ENCODE assay signal across 19 cellular contexts in the genomic region with DNA sequence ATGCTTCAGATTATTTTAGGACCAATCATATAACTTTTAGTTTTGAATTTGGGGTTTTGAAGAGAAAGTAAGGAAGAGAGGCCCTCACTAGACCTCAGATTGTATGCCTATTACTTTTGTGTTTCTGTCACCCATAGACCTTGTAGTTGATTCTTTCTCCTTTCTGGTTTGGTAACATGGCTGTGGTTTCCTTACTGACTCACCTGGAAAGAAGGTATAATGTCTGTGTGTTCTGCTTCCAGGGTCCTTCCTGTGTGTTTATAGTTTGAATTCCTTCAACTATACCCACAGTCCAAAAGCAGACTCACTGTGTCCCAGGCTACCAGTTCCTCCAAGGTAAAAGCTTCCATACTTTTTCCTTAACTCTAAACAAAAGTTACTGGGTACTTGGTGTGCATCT. TPM values are rescaled to one million over a fixed set of nuclear protein-coding genes. Genes with fewer than 3 reads are reported as not detected.
"Had no signal": no experiment of that assay in that cellular context is flagged by ENCODE, and none has a peak within 500 bp of the region (broad histone marks: within the 10 kb centered on the region; RNA-seq: fewer than 3 reads in every experiment).

No MANE protein-coding gene starts in this region.

- FAIRE-seq: kidney, small intestine had no signal

- H3K4me1 ChIP-seq: esophagus muscularis mucosa, right atrium auricular region, tibial artery, vagina had no signal

- DNase-seq: cortex of kidney; dorsolateral prefrontal cortex; effector CD8-positive, alpha-beta T cell; immature natural killer cell; kidney; left colon; left ventricle myocardium superior; naive thymus-derived CD4-positive, alpha-beta T cell; posterior cingulate gyrus; small intestine; stimulated activated CD4-positive, alpha-beta T cell treated with anti-CD3 and anti-CD28 coated beads, Interleukin-2, amount 100 ng/mL, for 48 hours; stimulated activated naive CD8-positive, alpha-beta T cell treated with anti-CD3 and anti-CD28 coated beads, Interleukin-15, Interleukin-2, amounts not matched to agents 100 U/mL and 50 U/mL, for 24 hours; tibial artery; upper lobe of right lung had no signal

- H3K4me3 ChIP-seq: dorsolateral prefrontal cortex, esophagus muscularis mucosa, right atrium auricular region, tibial artery, upper lobe of right lung, vagina had no signal

- H3K4me1 Mint-ChIP-seq: immature natural killer cell; naive thymus-derived CD4-positive, alpha-beta T cell had no signal

- H3K27ac Mint-ChIP-seq: immature natural killer cell; naive thymus-derived CD4-positive, alpha-beta T cell had no signal

- H3K27me3 ChIP-seq: dorsolateral prefrontal cortex, esophagus muscularis mucosa, right atrium auricular region, tibial artery, upper lobe of right lung, vagina had no signal

- H3K36me3 Mint-ChIP-seq: immature natural killer cell; naive thymus-derived CD4-positive, alpha-beta T cell had no signal

- H3K27ac ChIP-seq: dorsolateral prefrontal cortex, esophagus muscularis mucosa, neutrophil, right atrium auricular region, tibial artery, upper lobe of right lung, vagina had no signal

- H3K4me3 Mint-ChIP-seq: immature natural killer cell; naive thymus-derived CD4-positive, alpha-beta T cell had no signal

- H3K9me3 Mint-ChIP-seq: immature natural killer cell; naive thymus-derived CD4-positive, alpha-beta T cell had no signal

- ATAC-seq: left colon; left ventricle myocardium superior; naive thymus-derived CD4-positive, alpha-beta T cell; stimulated activated naive CD8-positive, alpha-beta T cell treated with anti-CD3 and anti-CD28 coated beads, Interleukin-15, Interleukin-2, amounts not matched to agents 100 U/mL and 50 U/mL, for 24 hours had no signal

- H3K9me3 ChIP-seq: esophagus muscularis mucosa, neutrophil, right atrium auricular region, tibial artery, upper lobe of right lung, vagina had no signal

- H3K36me3 ChIP-seq: neutrophil, right atrium auricular region, tibial artery, upper lobe of right lung, vagina had no signal

RNA-seq across cellular contexts. Expression of a gene that starts 8.1 kb away (rescaled TPM):
- polyA plus RNA-seq: immature natural killer cell; naive thymus-derived CD4-positive, alpha-beta T cell; neural cell had no signal
